Comparison of ENCODE assay signal across 1 cellular context in genomic region chrX:40683245-40683644, GRCh38.
TF ChIP-seq lines count a peak whose summit lies in the region.

No MANE protein-coding gene starts in this region.

TF ChIP-seq in endothelial cell of umbilical vein, 7 proteins besides CTCF, POLR2A, EP300 and RAD21:
- TF ChIP-seq MYC (IDR thresholded peaks at IDR 0.05; ENCODE audit: low read depth, low read length), result no peak
- TF ChIP-seq, protein P1, sequence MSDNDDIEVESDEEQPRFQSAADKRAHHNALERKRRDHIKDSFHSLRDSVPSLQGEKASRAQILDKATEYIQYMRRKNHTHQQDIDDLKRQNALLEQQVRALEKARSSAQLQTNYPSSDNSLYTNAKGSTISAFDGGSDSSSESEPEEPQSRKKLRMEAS (IDR thresholded peaks at IDR 0.05; ENCODE audit: insufficient read depth, insufficient read length), result no peak
- no peak for TF ChIP-seq FOS (IDR thresholded peaks at IDR 0.05; ENCODE audit: borderline replicate concordance, insufficient read depth, low read length)
- no peak for TF ChIP-seq JUN (IDR thresholded peaks at IDR 0.05; ENCODE audit: borderline replicate concordance, insufficient read depth, insufficient read length, low read depth)
